21 cellular contexts compared by ENCODE assay signal in genomic region chr16:73323880-73324279, GRCh38.
"Had no signal": no experiment of that assay in that cellular context is flagged by ENCODE, and none has a peak within 500 bp of the region (broad histone marks: within the 10 kb centered on the region; RNA-seq: fewer than 3 reads in every experiment).

No MANE protein-coding gene starts in this region.

- H3K4me1 ChIP-seq: ascending aorta, pancreas, suprapubic skin, upper lobe of left lung had no signal

- H3K4me3 ChIP-seq: ascending aorta, pancreas, suprapubic skin, upper lobe of left lung had no signal

- H3K36me3 ChIP-seq: ascending aorta, pancreas, suprapubic skin, upper lobe of left lung had no signal

- H3K27me3 ChIP-seq: ascending aorta, pancreas, suprapubic skin, upper lobe of left lung had no signal

- H3K27ac ChIP-seq: ascending aorta, pancreas, suprapubic skin, upper lobe of left lung, VCaP had no signal

- H3K9me3 ChIP-seq: ascending aorta, pancreas, suprapubic skin, upper lobe of left lung had no signal

- ATAC-seq: natural killer cell; stimulated activated naive CD8-positive, alpha-beta T cell treated with anti-CD3 and anti-CD28 coated beads, Interleukin-15, amount 100 ng/mL, for 72 hours had no signal

- DNase-seq: activated CD4-positive, alpha-beta T cell treated with anti-CD3 and anti-CD28 coated beads, Interleukin-2, amount 50 U/mL, for 1 hour; activated CD4-positive, CD25-positive, alpha-beta regulatory T cell treated with anti-CD3 and anti-CD28 coated beads, Interleukin-2, amount 50 U/mL, for 72 hours; activated CD8-positive, alpha-beta memory T cell treated with anti-CD3 and anti-CD28 coated beads for 24 hours; activated CD8-positive, alpha-beta memory T cell treated with anti-CD3 and anti-CD28 coated beads, Interleukin-2, amount 50 U/mL, for 48 hours; activated effector memory CD4-positive, alpha-beta T cell treated with anti-CD3 and anti-CD28 coated beads, Interleukin-2, amount 50 U/mL, for 16 hours; activated naive CD4-positive, alpha-beta T cell treated with anti-CD3 and anti-CD28 coated beads, Interleukin-2, amount 50 U/mL, for 16 hours; activated T-cell treated with anti-CD3 and anti-CD28 coated beads, Interleukin-2, amount 50 U/mL, for 48 hours; cerebellar nuclear complex; cortex of kidney; mesenchymal stem cell; natural killer cell; pancreas; small intestine; stimulated activated CD4-positive, alpha-beta T cell treated with anti-CD3 and anti-CD28 coated beads, Interleukin-15, amount 100 ng/mL, for 24 hours; stimulated activated CD4-positive, alpha-beta T cell treated with anti-CD3 and anti-CD28 coated beads, Interleukin-4, amount 100 ng/mL, for 1 hour; stimulated activated naive CD8-positive, alpha-beta T cell treated with anti-CD3 and anti-CD28 coated beads, Interleukin-15, amount 100 ng/mL, for 72 hours; T-helper 2 cell had no signal
